In the genomic region with DNA sequence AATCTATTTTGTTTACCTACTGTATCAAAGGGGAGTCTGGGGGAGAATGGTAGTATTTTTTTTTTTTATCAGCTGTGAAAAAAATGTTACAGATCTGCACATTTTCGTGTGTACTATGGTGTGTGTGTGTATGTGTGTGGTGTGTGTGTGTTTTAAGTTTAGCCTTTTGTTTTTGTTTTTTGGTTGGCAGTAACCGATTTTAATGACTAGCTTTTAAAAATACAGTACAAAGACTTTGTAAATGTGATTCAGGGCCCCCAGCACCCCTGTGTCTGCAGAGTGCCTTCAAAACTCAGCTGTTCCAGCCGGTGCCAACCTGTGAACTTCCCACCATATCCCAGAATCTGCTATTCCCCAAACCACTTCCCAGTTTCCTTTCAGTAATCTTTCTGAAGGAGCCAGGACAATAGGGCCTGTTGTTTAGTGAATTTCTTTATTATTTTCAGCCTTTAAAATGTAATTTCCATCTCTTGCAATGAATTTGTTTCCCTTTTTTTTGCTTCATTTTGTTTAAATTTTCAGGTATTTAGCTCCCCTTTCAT, we compare ENCODE assay signal across 9 cellular contexts. TPM values are rescaled to one million over a fixed set of nuclear protein-coding genes. Genes with fewer than 3 reads are reported as not detected.
DNase-seq lines count a peak whose midpoint lies in the region; ATAC-seq and TF ChIP-seq lines count a peak whose summit lies in the region.
"Had no signal": no experiment of that assay in that cellular context is flagged by ENCODE, and none has a peak within 500 bp of the region (broad histone marks: within the 10 kb centered on the region; RNA-seq: fewer than 3 reads in every experiment).

No MANE protein-coding gene starts in this region.

- CTCF ChIA-PET in mammary epithelial cell (lab: Charles Lee; ENCODE audit: low non-redundant PET): interaction anchor here (0.7 kb wide), 1 partner anchor 397 kb away, joined by 9 read pairs; no protein-coding TSS in a partner anchor

- in situ Hi-C loops in mammary epithelial cell (cut with MboI; ENCODE audit: low sequenced_read_pairs in 2 of 2): loop anchor here (10.0 to 25.0 kb wide), 5 partner anchors 109 to 598 kb away; no protein-coding TSS in a partner anchor

- H3K4me3 Mint-ChIP-seq in stimulated activated naive CD8-positive, alpha-beta T cell treated with anti-CD3 and anti-CD28 coated beads, Interleukin-15, Interleukin-2, amounts not matched to agents 100 ng/mL and 50 ng/mL, for 24 hours: peak overlapping the region; percentile 95

- H3K4me1 Mint-ChIP-seq in stimulated activated naive CD8-positive, alpha-beta T cell treated with anti-CD3 and anti-CD28 coated beads, Interleukin-15, Interleukin-2, amounts not matched to agents 100 ng/mL and 50 ng/mL, for 24 hours (ENCODE audit: low read depth): peaks cover 57% of the 10 kb centered on the region

- H3K36me3 Mint-ChIP-seq in stimulated activated naive CD8-positive, alpha-beta T cell treated with anti-CD3 and anti-CD28 coated beads, Interleukin-15, Interleukin-2, amounts not matched to agents 100 ng/mL and 50 ng/mL, for 24 hours (ENCODE audit: low read depth): peaks cover 33% of the 10 kb centered on the region

- no peak for TF ChIP-seq CTCF in mammary epithelial cell (conservative IDR thresholded peaks at IDR 0.05 in 1 of 2, IDR thresholded peaks at IDR 0.05 in 1 of 2; ENCODE audit: extremely low read depth in 1 of 2, insufficient read depth in 1 of 2, low read depth in 1 of 2, low read length in 2 of 2)

- dilution Hi-C loops in mammary epithelial cell (cut with HindIII; ENCODE audit: low sequenced_read_pairs): loop anchor here (5.0 kb wide), 1 partner anchor 112 kb away; no protein-coding TSS in a partner anchor

- H2AFZ ChIP-seq in mammary epithelial cell (ENCODE audit: low read depth, low read length): no peak overlapping the region

- intact Hi-C loops in mammary epithelial cell (cut with micrococcal nuclease): loop anchor here (5.0 kb wide), 3 partner anchors 58 to 448 kb away; no protein-coding TSS in a partner anchor

- H3K27me3 ChIP-seq in mammary epithelial cell (ENCODE audit: insufficient read depth, low read length): no peaks in the 10 kb centered on the region
- H3K27me3 ChIP-seq in mononuclear cell (ENCODE audit: insufficient read depth, low read length): no peaks in the 10 kb centered on the region

- no TSS peak for BruUV-seq in mammary epithelial cell (replicated peaks; lab: Mats Ljungman, UMichigan)

- peak overlapping the region; percentile 86 for H3K4me2 ChIP-seq in mammary epithelial cell (ENCODE audit: insufficient read depth, low read depth, low read length)

- peak overlapping the region; percentile 95 for H3K27ac ChIP-seq in mammary epithelial cell (ENCODE audit: insufficient read depth, low read depth, low read length)

- H3K9me3 ChIP-seq in mammary epithelial cell (replicated peaks; ENCODE audit: insufficient read depth, low read length) (no peaks in the 10 kb centered on the region), mononuclear cell (ENCODE audit: low read depth, low read length) (no peaks in the 10 kb centered on the region)

- H3K9ac ChIP-seq in mammary epithelial cell (ENCODE audit: insufficient read depth, low read length): peak overlapping the region; percentile 100

- no peak for DNase-seq in stimulated activated naive CD8-positive, alpha-beta T cell treated with anti-CD3 and anti-CD28 coated beads, Interleukin-15, Interleukin-2, amounts not matched to agents 100 U/mL and 50 U/mL, for 24 hours
- DNase-seq in mammary epithelial cell: peak; percentile 46
- no peak for DNase-seq in retina
- DNase-seq in effector CD4-positive, alpha-beta T cell: no peak
- no peak for DNase-seq in DMS79 treated with DMSO at 0.1 percent for 48 hours (lab: John Stamatoyannopoulos, UW)
- DNase-seq: NCI-H1417 treated with DMSO at 0.1 percent for 48 hours had no signal

- H3K4me1 ChIP-seq in mammary epithelial cell (ENCODE audit: insufficient read depth, low read length) (peaks cover 31% of the 10 kb centered on the region), mononuclear cell (ENCODE audit: insufficient read depth, low read length) (peaks cover 45% of the 10 kb centered on the region)

- H3K79me2 ChIP-seq in mammary epithelial cell (ENCODE audit: insufficient read depth, low read length): peaks cover 70% of the 10 kb centered on the region

- H3K4me3 ChIP-seq in mammary epithelial cell (replicated peaks in 1 of 3; ENCODE audit: insufficient read depth in 1 of 3, low read depth in 2 of 3, low read length in 3 of 3): peak overlapping the region; percentile 89 to 95 (median 92)
- H3K4me3 ChIP-seq in mononuclear cell (ENCODE audit: low read length): peak overlapping the region; percentile 95

- no peaks in the 10 kb centered on the region for H3K9me3 Mint-ChIP-seq in stimulated activated naive CD8-positive, alpha-beta T cell treated with anti-CD3 and anti-CD28 coated beads, Interleukin-15, Interleukin-2, amounts not matched to agents 100 ng/mL and 50 ng/mL, for 24 hours

- ATAC-seq in stimulated activated naive CD8-positive, alpha-beta T cell treated with anti-CD3 and anti-CD28 coated beads, Interleukin-15, Interleukin-2, amounts not matched to agents 100 U/mL and 50 U/mL, for 24 hours: no peak
- no peak for ATAC-seq in HG02840 (IDR thresholded peaks at IDR 0.05; ENCODE audit: low FRiP score, unreplicated experiment)

- H3K27me3 Mint-ChIP-seq in stimulated activated naive CD8-positive, alpha-beta T cell treated with anti-CD3 and anti-CD28 coated beads, Interleukin-15, Interleukin-2, amounts not matched to agents 100 ng/mL and 50 ng/mL, for 24 hours: no peaks in the 10 kb centered on the region

- 2% methylated on average over 3 of the region's 3 CpGs for WGBS in mammary epithelial cell (ENCODE audit: low coverage, missing lambda C conversion rate)

- peak overlapping the region; percentile 88 for H3K27ac Mint-ChIP-seq in stimulated activated naive CD8-positive, alpha-beta T cell treated with anti-CD3 and anti-CD28 coated beads, Interleukin-15, Interleukin-2, amounts not matched to agents 100 ng/mL and 50 ng/mL, for 24 hours

- peaks cover 28% of the 10 kb centered on the region for H4K20me1 ChIP-seq in mammary epithelial cell (ENCODE audit: insufficient read depth, low read length)

- H3K36me3 ChIP-seq in mammary epithelial cell (ENCODE audit: insufficient read depth, low read length): peaks cover 22% of the 10 kb centered on the region

RNA-seq across cellular contexts. Expression of a gene that starts 2.1 kb away (rescaled TPM):
- total RNA-seq in mammary epithelial cell: 10 to 100 TPM; 19.3 to 39.7 TPM
- polyA plus RNA-seq in mammary epithelial cell: 13.0 TPM
- polyA minus RNA-seq in mammary epithelial cell: 25.1 TPM
- total RNA-seq in mononuclear cell: 30.3 TPM
